8 cellular contexts compared by ENCODE assay signal in genomic region chr13:40790232-40790631, GRCh38. TPM values are rescaled to one million over a fixed set of nuclear protein-coding genes. Genes with fewer than 3 reads are reported as not detected.
DNase-seq lines count a peak whose midpoint lies in the region; ATAC-seq lines count a peak whose summit lies in the region.

No MANE protein-coding gene starts in this region.

- no peak for DNase-seq in MG63
- no peak for DNase-seq in caudate nucleus (lab: John Stamatoyannopoulos, UW)
- DNase-seq in naive thymus-derived CD4-positive, alpha-beta T cell, result peak in 1 of 9 donors; percentile 13
- DNase-seq in HK-2 (ENCODE audit: unreplicated experiment), result no peak
- no peak for DNase-seq in stimulated activated CD4-positive, alpha-beta T cell treated with anti-CD3 and anti-CD28 coated beads, Interleukin-12 subunit alpha, Interleukin-12 subunit beta, amount 100 ng/mL, for 4 hours

- H3K4me3 Mint-ChIP-seq in naive thymus-derived CD4-positive, alpha-beta T cell, result peak overlapping the region; percentile 73 to 91 (median 82)

- intact Hi-C loops in naive thymus-derived CD4-positive, alpha-beta T cell (cut with micrococcal nuclease), result no loop called here

- H3K4me2 ChIP-seq in BLaER1, result peak overlapping the region; percentile 96

- peaks cover 49% of the 10 kb centered on the region for H3K4me1 ChIP-seq in BLaER1
- peaks cover 3 to 4% of the 10 kb centered on the region in 2 donors for H3K4me1 ChIP-seq in naive thymus-derived CD4-positive, alpha-beta T cell (ENCODE audit: control insufficient read depth in 2 of 2, insufficient read depth in 2 of 2, low read length in 2 of 2)

- no peaks in the 10 kb centered on the region for H3K27me3 ChIP-seq in BLaER1
- no peaks in the 10 kb centered on the region for H3K27me3 ChIP-seq in MG63
- H3K27me3 ChIP-seq in naive thymus-derived CD4-positive, alpha-beta T cell (ENCODE audit: control insufficient read depth in 2 of 2, insufficient read depth in 2 of 2, low read length in 2 of 2), result no peaks in the 10 kb centered on the region

- peaks cover 21% of the 10 kb centered on the region for H3K36me3 ChIP-seq in BLaER1
- peaks cover 12% of the 10 kb centered on the region for H3K36me3 ChIP-seq in MG63
- peaks cover 0 to 9% (median 0%) of the 10 kb centered on the region in 3 experiments for H3K36me3 ChIP-seq in naive thymus-derived CD4-positive, alpha-beta T cell (ENCODE audit: control insufficient read depth in 2 of 3, insufficient read depth in 3 of 3, low read length in 3 of 3)

- H3K27ac ChIP-seq in BLaER1, result peak overlapping the region; percentile 88
- H3K27ac ChIP-seq in caudate nucleus (ENCODE audit: low read depth, low read length), result peak overlapping the region; percentile 40
- peak overlapping the region; percentile 75 for H3K27ac ChIP-seq in naive thymus-derived CD4-positive, alpha-beta T cell (ENCODE audit: low read depth, low read length)

- peak overlapping the region; percentile 81 for H3K4me3 ChIP-seq in BLaER1
- H3K4me3 ChIP-seq in MG63, result peak overlapping the region; percentile 71
- H3K4me3 ChIP-seq in naive thymus-derived CD4-positive, alpha-beta T cell (ENCODE audit: low read length), result peak overlapping the region; percentile 62

- H3K9me3 Mint-ChIP-seq in naive thymus-derived CD4-positive, alpha-beta T cell, result no peaks in the 10 kb centered on the region

- H3K9me3 ChIP-seq in BLaER1, result no peaks in the 10 kb centered on the region
- no peaks in the 10 kb centered on the region for H3K9me3 ChIP-seq in MG63
- no peaks in the 10 kb centered on the region for H3K9me3 ChIP-seq in naive thymus-derived CD4-positive, alpha-beta T cell (ENCODE audit: control insufficient read depth in 2 of 3, low read length in 3 of 3)

- H3K36me3 Mint-ChIP-seq in naive thymus-derived CD4-positive, alpha-beta T cell, result peaks cover 0 to 19% (median 0%) of the 10 kb centered on the region in 5 donors

- H3K9ac ChIP-seq in BLaER1, result peak overlapping the region; percentile 84

- CTCF ChIA-PET in naive thymus-derived CD4-positive, alpha-beta T cell (lab: Charles Lee), result interaction anchor here (0.9 to 1.2 kb wide), 2 partner anchors 13 to 721 kb away, joined by 3 read pairs; no protein-coding TSS in a partner anchor

- no peaks in the 10 kb centered on the region for H3K27me3 Mint-ChIP-seq in naive thymus-derived CD4-positive, alpha-beta T cell

- POLR2A ChIA-PET in naive thymus-derived CD4-positive, alpha-beta T cell (lab: Charles Lee), result interaction anchor here (1.0 to 2.1 kb wide), 4 partner anchors 13 to 131 kb away, joined by 3 to 8 read pairs (median 4); no protein-coding TSS in a partner anchor

- ATAC-seq in naive thymus-derived CD4-positive, alpha-beta T cell, result no peak
- no peak for ATAC-seq in GM19351 (IDR thresholded peaks at IDR 0.05; ENCODE audit: unreplicated experiment)
- no peak for ATAC-seq in HG03432 (IDR thresholded peaks at IDR 0.05; ENCODE audit: unreplicated experiment)

- no peaks in the 10 kb centered on the region for H4K20me1 ChIP-seq in BLaER1

- H3K27ac Mint-ChIP-seq in naive thymus-derived CD4-positive, alpha-beta T cell, result peak overlapping the region; percentile 52 to 95 (median 81)

- peaks cover 11 to 45% (median 34%) of the 10 kb centered on the region in 7 donors for H3K4me1 Mint-ChIP-seq in naive thymus-derived CD4-positive, alpha-beta T cell

RNA-seq across cellular contexts. Expression of gene SLC25A15, which starts 0.8 kb away (rescaled TPM):
- 38.1 and 57.4 TPM in 2 replicates for total RNA-seq in MG63 (2014; rRNA removed; shearing (Covaris generic); ENCODE audit: low replicate concordance)
- 10 to 100 TPM in 2 of 5 experiments, 1 to 10 TPM in 3; 4.3 to 11.8 (median 9.4) TPM for total RNA-seq in naive thymus-derived CD4-positive, alpha-beta T cell
- 10 to 100 TPM in 1 of 2 donors, 1 to 10 TPM in 1; 6.0 to 10.9 TPM for polyA plus RNA-seq in naive thymus-derived CD4-positive, alpha-beta T cell

RNA-seq across cellular contexts. Expression of gene MRPS31, which starts 19.2 kb away (rescaled TPM):
- total RNA-seq in MG63 (2014; rRNA removed; shearing (Covaris generic); ENCODE audit: low replicate concordance), result 14.0 and 21.8 TPM in 2 replicates
- 10 to 100 TPM; 15.8 to 39.9 (median 34.7) TPM for total RNA-seq in naive thymus-derived CD4-positive, alpha-beta T cell
- 10 to 100 TPM; 49.9 to 63.1 TPM for polyA plus RNA-seq in naive thymus-derived CD4-positive, alpha-beta T cell
